10 cellular contexts compared by ENCODE assay signal in the genomic region with DNA sequence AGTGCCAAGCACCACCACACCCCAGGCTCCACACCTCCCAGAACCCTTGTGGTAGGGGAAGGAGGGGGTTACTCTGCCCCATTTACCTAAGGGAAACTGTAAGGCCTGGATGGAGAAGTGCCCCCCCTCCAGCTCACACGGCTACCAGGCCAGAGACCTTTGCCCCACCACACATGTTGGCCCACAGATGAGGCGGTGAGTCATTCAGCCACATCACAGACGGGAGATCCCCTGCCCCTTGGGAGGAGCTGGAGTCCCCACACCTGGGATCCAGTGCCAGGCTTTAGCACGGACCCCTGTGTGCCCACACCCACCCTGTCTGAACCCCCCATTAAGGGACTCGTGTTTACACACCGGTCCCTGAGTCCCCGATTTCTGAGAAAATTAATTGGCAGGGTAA. TPM values are rescaled to one million over a fixed set of nuclear protein-coding genes. Genes with fewer than 3 reads are reported as not detected.
DNase-seq lines count a peak whose midpoint lies in the region; ATAC-seq and TF ChIP-seq lines count a peak whose summit lies in the region.
"Had no signal": no experiment of that assay in that cellular context is flagged by ENCODE, and none has a peak within 500 bp of the region (broad histone marks: within the 10 kb centered on the region; RNA-seq: fewer than 3 reads in every experiment).

No MANE protein-coding gene starts in this region.

- CTCF ChIA-PET in CD8-positive, alpha-beta T cell (lab: Charles Lee): interaction anchor here (0.6 kb wide), 1 partner anchor 187 kb away, joined by 3 read pairs; no protein-coding TSS in a partner anchor

- H3K36me3 Mint-ChIP-seq in activated T-cell treated with anti-CD3 and anti-CD28 coated beads, Interleukin-2, amount 50 U/mL, for 4 hours (ENCODE audit: insufficient read depth): no peaks in the 10 kb centered on the region
- H3K36me3 Mint-ChIP-seq in activated T-cell treated with anti-CD3 and anti-CD28 coated beads, Interleukin-2, amount 50 U/mL, for 24 hours (ENCODE audit: low read depth): no peaks in the 10 kb centered on the region
- H3K36me3 Mint-ChIP-seq in stimulated activated memory B cell treated with anti-CD40 and anti-IgM and Interleukin-4, amounts not matched to agents 10 μg/mL and 1 μg/mL and 100 μg/mL, for 72 hours: no peaks in the 10 kb centered on the region
- no peaks in the 10 kb centered on the region for H3K36me3 Mint-ChIP-seq in CD8-positive, alpha-beta T cell

- no peak overlapping the region for H3K4me3 Mint-ChIP-seq in activated T-cell treated with anti-CD3 and anti-CD28 coated beads, Interleukin-2, amount 50 U/mL, for 4 hours
- no peak overlapping the region for H3K4me3 Mint-ChIP-seq in activated T-cell treated with anti-CD3 and anti-CD28 coated beads, Interleukin-2, amount 50 U/mL, for 24 hours
- H3K4me3 Mint-ChIP-seq in stimulated activated memory B cell treated with anti-CD40 and anti-IgM and Interleukin-4, amounts not matched to agents 10 μg/mL and 1 μg/mL and 100 μg/mL, for 72 hours: no peak overlapping the region
- H3K4me3 Mint-ChIP-seq in CD8-positive, alpha-beta T cell: no peak overlapping the region

- no peaks in the 10 kb centered on the region for H3K9me3 ChIP-seq in CD8-positive, alpha-beta T cell (ENCODE audit: low read length)
- no peaks in the 10 kb centered on the region for H3K9me3 ChIP-seq in left ventricle myocardium inferior (replicated peaks)

- DNase-seq in activated T-cell treated with anti-CD3 and anti-CD28 coated beads, Interleukin-2, amount 50 U/mL, for 4 hours: no peak
- DNase-seq in activated T-cell treated with anti-CD3 and anti-CD28 coated beads, Interleukin-2, amount 50 U/mL, for 24 hours: no peak
- peak; percentile 32 for DNase-seq in MV-4-11 (lab: John Stamatoyannopoulos, UW)
- peak; percentile 68 for DNase-seq in choroid plexus epithelial cell (ENCODE audit: low read depth)
- DNase-seq in caudate nucleus (lab: John Stamatoyannopoulos, UW): no peak
- no peak for DNase-seq in CD8-positive, alpha-beta T cell
- DNase-seq in left ventricle myocardium inferior: no peak
- DNase-seq: NCI-H1105; stimulated activated naive CD4-positive, alpha-beta T cell treated with Interleukin-2 at 50 U/mL for 16 hours had no signal

- peak; percentile 47 to 54 for ATAC-seq in activated T-cell treated with anti-CD3 and anti-CD28 coated beads, Interleukin-2, amount 50 U/mL, for 4 hours
- peak; percentile 84 for ATAC-seq in stimulated activated memory B cell treated with anti-CD40 and anti-IgM and Interleukin-4, amounts not matched to agents 10 μg/mL and 1 μg/mL and 100 μg/mL, for 72 hours
- no peak for ATAC-seq in CD8-positive, alpha-beta T cell

- H3K27me3 Mint-ChIP-seq in activated T-cell treated with anti-CD3 and anti-CD28 coated beads, Interleukin-2, amount 50 U/mL, for 4 hours (ENCODE audit: low read depth): peaks cover 36% of the 10 kb centered on the region
- H3K27me3 Mint-ChIP-seq in activated T-cell treated with anti-CD3 and anti-CD28 coated beads, Interleukin-2, amount 50 U/mL, for 24 hours: peaks cover 40% of the 10 kb centered on the region
- peaks cover 50% of the 10 kb centered on the region for H3K27me3 Mint-ChIP-seq in stimulated activated memory B cell treated with anti-CD40 and anti-IgM and Interleukin-4, amounts not matched to agents 10 μg/mL and 1 μg/mL and 100 μg/mL, for 72 hours
- peaks cover 19% of the 10 kb centered on the region for H3K27me3 Mint-ChIP-seq in CD8-positive, alpha-beta T cell (ENCODE audit: low read depth)

- intact Hi-C loops in CD8-positive, alpha-beta T cell (cut with DNase I, micrococcal nuclease): no loop called here
- intact Hi-C loops in left ventricle myocardium inferior (cut with micrococcal nuclease): no loop called here

- no peak overlapping the region for H3K27ac Mint-ChIP-seq in activated T-cell treated with anti-CD3 and anti-CD28 coated beads, Interleukin-2, amount 50 U/mL, for 24 hours
- H3K27ac Mint-ChIP-seq in stimulated activated memory B cell treated with anti-CD40 and anti-IgM and Interleukin-4, amounts not matched to agents 10 μg/mL and 1 μg/mL and 100 μg/mL, for 72 hours: no peak overlapping the region
- H3K27ac Mint-ChIP-seq in CD8-positive, alpha-beta T cell: no peak overlapping the region

- no peaks in the 10 kb centered on the region for H3K4me1 ChIP-seq in CD8-positive, alpha-beta T cell (ENCODE audit: insufficient read depth, low read length)
- peaks cover 15% of the 10 kb centered on the region for H3K4me1 ChIP-seq in left ventricle myocardium inferior

- H3K9me3 Mint-ChIP-seq in activated T-cell treated with anti-CD3 and anti-CD28 coated beads, Interleukin-2, amount 50 U/mL, for 4 hours: no peaks in the 10 kb centered on the region
- no peaks in the 10 kb centered on the region for H3K9me3 Mint-ChIP-seq in activated T-cell treated with anti-CD3 and anti-CD28 coated beads, Interleukin-2, amount 50 U/mL, for 24 hours
- H3K9me3 Mint-ChIP-seq in stimulated activated memory B cell treated with anti-CD40 and anti-IgM and Interleukin-4, amounts not matched to agents 10 μg/mL and 1 μg/mL and 100 μg/mL, for 72 hours: no peaks in the 10 kb centered on the region
- no peaks in the 10 kb centered on the region for H3K9me3 Mint-ChIP-seq in CD8-positive, alpha-beta T cell

- H3K4me1 Mint-ChIP-seq in activated T-cell treated with anti-CD3 and anti-CD28 coated beads, Interleukin-2, amount 50 U/mL, for 4 hours (ENCODE audit: low read depth): no peaks in the 10 kb centered on the region
- peaks cover 3% of the 10 kb centered on the region for H3K4me1 Mint-ChIP-seq in activated T-cell treated with anti-CD3 and anti-CD28 coated beads, Interleukin-2, amount 50 U/mL, for 24 hours (ENCODE audit: low read depth)
- peaks cover 32% of the 10 kb centered on the region for H3K4me1 Mint-ChIP-seq in stimulated activated memory B cell treated with anti-CD40 and anti-IgM and Interleukin-4, amounts not matched to agents 10 μg/mL and 1 μg/mL and 100 μg/mL, for 72 hours
- H3K4me1 Mint-ChIP-seq in CD8-positive, alpha-beta T cell (ENCODE audit: low read depth): no peaks in the 10 kb centered on the region

- no peak for TF ChIP-seq CTCF in choroid plexus epithelial cell (conservative IDR thresholded peaks at IDR 0.05; ENCODE audit: low read depth, low read length)
- TF ChIP-seq CTCF in CD8-positive, alpha-beta T cell (IDR thresholded peaks at IDR 0.05): no peak
- no peak for TF ChIP-seq CTCF in left ventricle myocardium inferior (IDR thresholded peaks at IDR 0.05; ENCODE audit: borderline replicate concordance)

- no peak overlapping the region for H3K4me3 ChIP-seq in choroid plexus epithelial cell (ENCODE audit: low read depth, low read length)
- H3K4me3 ChIP-seq in CD8-positive, alpha-beta T cell (ENCODE audit: low read depth, low read length): no peak overlapping the region
- H3K4me3 ChIP-seq in left ventricle myocardium inferior: no peak overlapping the region

- no peaks in the 10 kb centered on the region for H3K27me3 ChIP-seq in CD8-positive, alpha-beta T cell (ENCODE audit: insufficient read depth, low read length)
- H3K27me3 ChIP-seq in left ventricle myocardium inferior (ENCODE audit: low read depth): peaks cover 38% of the 10 kb centered on the region

- no peaks in the 10 kb centered on the region for H3K36me3 ChIP-seq in CD8-positive, alpha-beta T cell (ENCODE audit: insufficient read depth, low read length)
- H3K36me3 ChIP-seq in left ventricle myocardium inferior: no peaks in the 10 kb centered on the region

- POLR2A ChIA-PET in CD8-positive, alpha-beta T cell (lab: Charles Lee): no interaction called here

- no peak overlapping the region for H3K27ac ChIP-seq in caudate nucleus (ENCODE audit: low read depth, low read length)
- H3K27ac ChIP-seq in CD8-positive, alpha-beta T cell (ENCODE audit: low read depth, low read length): no peak overlapping the region
- H3K27ac ChIP-seq in left ventricle myocardium inferior (replicated peaks): no peak overlapping the region

RNA-seq across cellular contexts. Expression of a gene that starts 24.9 kb away (rescaled TPM):
- total RNA-seq in activated T-cell treated with anti-CD3 and anti-CD28 coated beads, Interleukin-2, amount 50 U/mL, for 4 hours: 1 to 10 TPM in 1 of 3 donors, under 1 TPM in 2; 0.71 to 1.0 (median 0.76) TPM
- 1 to 10 TPM; 2.5 to 3.6 TPM for total RNA-seq in CD8-positive, alpha-beta T cell
- 33.0 TPM for total RNA-seq in left ventricle myocardium inferior

Comparison
In these comparisons a context has a peak if more than half of its experiments do, and no peak if none do; other contexts are left out.
1. DNase-seq: peak in MV-4-11 (single experiment) and choroid plexus epithelial cell (single experiment); none in activated T-cell treated with anti-CD3 and anti-CD28 coated beads, Interleukin-2, amount 50 U/mL, for 4 hours (single experiment), activated T-cell treated with anti-CD3 and anti-CD28 coated beads, Interleukin-2, amount 50 U/mL, for 24 hours (single experiment), caudate nucleus (0 of 61), CD8-positive, alpha-beta T cell (0 of 7) and left ventricle myocardium inferior (single experiment).